10 cellular contexts compared by ENCODE assay signal in the genomic region with DNA sequence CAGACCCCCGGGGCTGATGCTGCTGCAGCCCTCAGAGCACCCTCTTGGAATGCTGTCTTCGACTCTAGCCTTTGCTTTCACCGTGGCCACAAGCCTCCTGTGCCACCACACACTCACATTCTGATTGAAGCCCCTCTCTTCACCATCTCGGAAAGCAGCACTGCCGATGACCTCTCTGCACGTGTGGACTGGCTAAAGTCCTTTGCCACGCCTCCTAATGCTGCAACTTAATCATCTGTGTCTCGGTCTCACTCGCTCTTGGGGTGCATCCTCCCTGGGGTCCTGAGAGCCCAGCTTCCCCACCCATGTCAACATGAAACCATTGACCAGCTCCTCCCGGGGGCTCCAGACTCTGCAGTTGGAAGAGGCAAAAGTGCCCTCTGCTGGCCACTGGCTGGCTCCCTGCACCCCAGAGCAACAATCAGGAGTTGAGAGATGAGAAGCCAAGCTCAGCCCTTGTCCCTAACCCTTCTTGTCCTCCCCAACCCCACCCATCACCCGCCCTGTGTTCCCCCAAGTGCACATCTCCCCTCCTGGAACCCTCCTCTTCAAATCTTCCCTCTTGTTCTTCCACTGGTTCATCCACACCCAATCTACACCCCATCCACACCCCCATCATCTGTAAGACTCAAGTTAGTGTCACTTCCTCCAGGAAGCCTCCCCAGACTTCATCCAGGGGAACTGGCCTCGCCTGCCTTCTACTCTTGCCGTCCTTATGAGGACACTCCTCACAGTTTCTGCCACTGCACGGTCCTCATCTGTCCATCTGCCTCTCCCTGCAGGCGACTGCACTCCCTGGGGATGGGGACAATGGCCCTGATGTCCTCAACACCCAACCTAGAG. TPM values are rescaled to one million over a fixed set of nuclear protein-coding genes. Genes with fewer than 3 reads are reported as not detected.
DNase-seq lines count a peak whose midpoint lies in the region; ATAC-seq and TF ChIP-seq lines count a peak whose summit lies in the region.
"Had no signal": no experiment of that assay in that cellular context is flagged by ENCODE, and none has a peak within 500 bp of the region (broad histone marks: within the 10 kb centered on the region; RNA-seq: fewer than 3 reads in every experiment).

No MANE protein-coding gene starts in this region.

- H3K4me3 Mint-ChIP-seq in HFFc6, result no peak overlapping the region
- H3K4me3 Mint-ChIP-seq in naive thymus-derived CD8-positive, alpha-beta T cell, result peak overlapping the region in 1 of 10 donors; percentile 50

- peaks cover 12% of the 10 kb centered on the region for H3K27me3 Mint-ChIP-seq in HFFc6 (ENCODE audit: insufficient read depth)
- peaks cover 8 to 36% (median 18%) of the 10 kb centered on the region in 5 donors for H3K27me3 Mint-ChIP-seq in naive thymus-derived CD8-positive, alpha-beta T cell

- no peaks in the 10 kb centered on the region for H3K9me3 Mint-ChIP-seq in HFFc6
- H3K9me3 Mint-ChIP-seq in activated naive CD4-positive, alpha-beta T cell treated with anti-CD3 and anti-CD28 coated beads, Interleukin-2, amount 50 U/mL, for 72 hours, result no peaks in the 10 kb centered on the region
- no peaks in the 10 kb centered on the region for H3K9me3 Mint-ChIP-seq in naive thymus-derived CD8-positive, alpha-beta T cell

- ATAC-seq in left lobe of liver (peak; percentile 27), esophagus mucosa (no peak)
- ATAC-seq in activated naive CD4-positive, alpha-beta T cell treated with anti-CD3 and anti-CD28 coated beads, Interleukin-2, amount 50 U/mL, for 72 hours, result no peak
- ATAC-seq in naive thymus-derived CD8-positive, alpha-beta T cell, result no peak

- H3K27ac Mint-ChIP-seq in HFFc6, result no peak overlapping the region
- no peak overlapping the region for H3K27ac Mint-ChIP-seq in activated naive CD4-positive, alpha-beta T cell treated with anti-CD3 and anti-CD28 coated beads, Interleukin-2, amount 50 U/mL, for 72 hours
- H3K27ac Mint-ChIP-seq in naive thymus-derived CD8-positive, alpha-beta T cell, result no peak overlapping the region

- POLR2A ChIA-PET in naive thymus-derived CD8-positive, alpha-beta T cell (lab: Charles Lee), result no interaction called here

- TF ChIP-seq CTCF in HFFc6 (IDR thresholded peaks at IDR 0.05) (peak; percentile 65), astrocyte of the spinal cord (IDR thresholded peaks at IDR 0.05; ENCODE audit: low read depth, low read length) (peak; percentile 30)

- no peaks in the 10 kb centered on the region for H3K4me1 Mint-ChIP-seq in HFFc6 (ENCODE audit: low read depth)
- peaks cover 0 to 2% (median under 1%) of the 10 kb centered on the region in 4 donors for H3K4me1 Mint-ChIP-seq in naive thymus-derived CD8-positive, alpha-beta T cell

- H3K4me3 ChIP-seq in astrocyte of the spinal cord (ENCODE audit: low read depth, low read length), result no peak overlapping the region

- in situ Hi-C loops in astrocyte of the spinal cord (cut with HindIII; ENCODE audit: low sequenced_read_pairs), result no loop called here

- H3K36me3 Mint-ChIP-seq in HFFc6 (ENCODE audit: low read depth), result no peaks in the 10 kb centered on the region
- H3K36me3 Mint-ChIP-seq in activated naive CD4-positive, alpha-beta T cell treated with anti-CD3 and anti-CD28 coated beads, Interleukin-2, amount 50 U/mL, for 72 hours, result no peaks in the 10 kb centered on the region
- H3K36me3 Mint-ChIP-seq in naive thymus-derived CD8-positive, alpha-beta T cell, result no peaks in the 10 kb centered on the region

- DNase-seq in D341Med (ENCODE audit: low spot score), result peak; percentile 55
- no peak for DNase-seq in HFFc6
- DNase-seq in astrocyte of the spinal cord (ENCODE audit: low read depth, low spot score), result no peak
- DNase-seq in left lobe of liver (ENCODE audit: low spot score), result no peak
- no peak for DNase-seq in T-helper 2 cell
- DNase-seq in activated naive CD4-positive, alpha-beta T cell treated with anti-CD3 and anti-CD28 coated beads, Interleukin-2, amount 50 U/mL, for 72 hours (ENCODE audit: low spot score in 2 of 2), result no peak
- DNase-seq in naive thymus-derived CD8-positive, alpha-beta T cell, result no peak
- DNase-seq: effector memory CD4-positive, alpha-beta T cell; NCI-H2171 treated with DMSO at 0.1 percent for 48 hours had no signal

RNA-seq across cellular contexts. Expression of a gene that starts 23.6 kb away (rescaled TPM):
- total RNA-seq in HFFc6 (2021; fragmentation: NEBNext Ultra II Directional; extraction: Animal tissue kit (Norgen Biotek cat#: 25700)), result not detected
- total RNA-seq in left lobe of liver (not detected), esophagus mucosa (not detected)
- not detected for total RNA-seq in activated naive CD4-positive, alpha-beta T cell treated with anti-CD3 and anti-CD28 coated beads, Interleukin-2, amount 50 U/mL, for 72 hours
- not detected for total RNA-seq in naive thymus-derived CD8-positive, alpha-beta T cell
- polyA plus RNA-seq in naive thymus-derived CD8-positive, alpha-beta T cell, result not detected
